In genomic region chr17:14333506-14333905, GRCh38 we compare ENCODE assay signal across 1 cellular context.
TF ChIP-seq lines count a peak whose summit lies in the region.

No MANE protein-coding gene starts in this region.

TF ChIP-seq in H1, 55 proteins besides CTCF, POLR2A, EP300 and RAD21 (continued from another document):
- TF ChIP-seq SP2 (IDR thresholded peaks at IDR 0.05; ENCODE audit: low read length): no peak
- TF ChIP-seq TBP (IDR thresholded peaks at IDR 0.05; ENCODE audit: low read depth, low read length): no peak
- TF ChIP-seq ATF2 (IDR thresholded peaks at IDR 0.05; ENCODE audit: low read length): no peak
- TF ChIP-seq KDM1A (IDR thresholded peaks at IDR 0.05; ENCODE audit: borderline replicate concordance, low read length): no peak
- no peak for TF ChIP-seq NANOG (IDR thresholded peaks at IDR 0.05; ENCODE audit: insufficient read depth, low read depth, low read length, poor library complexity, severe bottlenecking)
- no peak for TF ChIP-seq BCL11A (IDR thresholded peaks at IDR 0.05; ENCODE audit: low read depth in 2 of 2, low read length in 2 of 2)
- no peak for TF ChIP-seq RNF2 (IDR thresholded peaks at IDR 0.05; ENCODE audit: borderline replicate concordance, low read depth, low read length, missing control alignments, poor library complexity, severe bottlenecking)
- TF ChIP-seq TAF1 (IDR thresholded peaks at IDR 0.05; ENCODE audit: low read depth, low read length): no peak
- no peak for TF ChIP-seq POU5F1 (IDR thresholded peaks at IDR 0.05; ENCODE audit: low read depth, low read length)
- TF ChIP-seq MAX (IDR thresholded peaks at IDR 0.05): no peak
- no peak for TF ChIP-seq CBX8 (IDR thresholded peaks at IDR 0.05; ENCODE audit: borderline replicate concordance, low read depth, low read length)
- no peak for TF ChIP-seq ATF3 (IDR thresholded peaks at IDR 0.05; ENCODE audit: insufficient read depth, low read depth, low read length)
- no peak for TF ChIP-seq GABPA (IDR thresholded peaks at IDR 0.05; ENCODE audit: borderline replicate concordance, insufficient read depth, low read length)
- TF ChIP-seq, protein P1, sequence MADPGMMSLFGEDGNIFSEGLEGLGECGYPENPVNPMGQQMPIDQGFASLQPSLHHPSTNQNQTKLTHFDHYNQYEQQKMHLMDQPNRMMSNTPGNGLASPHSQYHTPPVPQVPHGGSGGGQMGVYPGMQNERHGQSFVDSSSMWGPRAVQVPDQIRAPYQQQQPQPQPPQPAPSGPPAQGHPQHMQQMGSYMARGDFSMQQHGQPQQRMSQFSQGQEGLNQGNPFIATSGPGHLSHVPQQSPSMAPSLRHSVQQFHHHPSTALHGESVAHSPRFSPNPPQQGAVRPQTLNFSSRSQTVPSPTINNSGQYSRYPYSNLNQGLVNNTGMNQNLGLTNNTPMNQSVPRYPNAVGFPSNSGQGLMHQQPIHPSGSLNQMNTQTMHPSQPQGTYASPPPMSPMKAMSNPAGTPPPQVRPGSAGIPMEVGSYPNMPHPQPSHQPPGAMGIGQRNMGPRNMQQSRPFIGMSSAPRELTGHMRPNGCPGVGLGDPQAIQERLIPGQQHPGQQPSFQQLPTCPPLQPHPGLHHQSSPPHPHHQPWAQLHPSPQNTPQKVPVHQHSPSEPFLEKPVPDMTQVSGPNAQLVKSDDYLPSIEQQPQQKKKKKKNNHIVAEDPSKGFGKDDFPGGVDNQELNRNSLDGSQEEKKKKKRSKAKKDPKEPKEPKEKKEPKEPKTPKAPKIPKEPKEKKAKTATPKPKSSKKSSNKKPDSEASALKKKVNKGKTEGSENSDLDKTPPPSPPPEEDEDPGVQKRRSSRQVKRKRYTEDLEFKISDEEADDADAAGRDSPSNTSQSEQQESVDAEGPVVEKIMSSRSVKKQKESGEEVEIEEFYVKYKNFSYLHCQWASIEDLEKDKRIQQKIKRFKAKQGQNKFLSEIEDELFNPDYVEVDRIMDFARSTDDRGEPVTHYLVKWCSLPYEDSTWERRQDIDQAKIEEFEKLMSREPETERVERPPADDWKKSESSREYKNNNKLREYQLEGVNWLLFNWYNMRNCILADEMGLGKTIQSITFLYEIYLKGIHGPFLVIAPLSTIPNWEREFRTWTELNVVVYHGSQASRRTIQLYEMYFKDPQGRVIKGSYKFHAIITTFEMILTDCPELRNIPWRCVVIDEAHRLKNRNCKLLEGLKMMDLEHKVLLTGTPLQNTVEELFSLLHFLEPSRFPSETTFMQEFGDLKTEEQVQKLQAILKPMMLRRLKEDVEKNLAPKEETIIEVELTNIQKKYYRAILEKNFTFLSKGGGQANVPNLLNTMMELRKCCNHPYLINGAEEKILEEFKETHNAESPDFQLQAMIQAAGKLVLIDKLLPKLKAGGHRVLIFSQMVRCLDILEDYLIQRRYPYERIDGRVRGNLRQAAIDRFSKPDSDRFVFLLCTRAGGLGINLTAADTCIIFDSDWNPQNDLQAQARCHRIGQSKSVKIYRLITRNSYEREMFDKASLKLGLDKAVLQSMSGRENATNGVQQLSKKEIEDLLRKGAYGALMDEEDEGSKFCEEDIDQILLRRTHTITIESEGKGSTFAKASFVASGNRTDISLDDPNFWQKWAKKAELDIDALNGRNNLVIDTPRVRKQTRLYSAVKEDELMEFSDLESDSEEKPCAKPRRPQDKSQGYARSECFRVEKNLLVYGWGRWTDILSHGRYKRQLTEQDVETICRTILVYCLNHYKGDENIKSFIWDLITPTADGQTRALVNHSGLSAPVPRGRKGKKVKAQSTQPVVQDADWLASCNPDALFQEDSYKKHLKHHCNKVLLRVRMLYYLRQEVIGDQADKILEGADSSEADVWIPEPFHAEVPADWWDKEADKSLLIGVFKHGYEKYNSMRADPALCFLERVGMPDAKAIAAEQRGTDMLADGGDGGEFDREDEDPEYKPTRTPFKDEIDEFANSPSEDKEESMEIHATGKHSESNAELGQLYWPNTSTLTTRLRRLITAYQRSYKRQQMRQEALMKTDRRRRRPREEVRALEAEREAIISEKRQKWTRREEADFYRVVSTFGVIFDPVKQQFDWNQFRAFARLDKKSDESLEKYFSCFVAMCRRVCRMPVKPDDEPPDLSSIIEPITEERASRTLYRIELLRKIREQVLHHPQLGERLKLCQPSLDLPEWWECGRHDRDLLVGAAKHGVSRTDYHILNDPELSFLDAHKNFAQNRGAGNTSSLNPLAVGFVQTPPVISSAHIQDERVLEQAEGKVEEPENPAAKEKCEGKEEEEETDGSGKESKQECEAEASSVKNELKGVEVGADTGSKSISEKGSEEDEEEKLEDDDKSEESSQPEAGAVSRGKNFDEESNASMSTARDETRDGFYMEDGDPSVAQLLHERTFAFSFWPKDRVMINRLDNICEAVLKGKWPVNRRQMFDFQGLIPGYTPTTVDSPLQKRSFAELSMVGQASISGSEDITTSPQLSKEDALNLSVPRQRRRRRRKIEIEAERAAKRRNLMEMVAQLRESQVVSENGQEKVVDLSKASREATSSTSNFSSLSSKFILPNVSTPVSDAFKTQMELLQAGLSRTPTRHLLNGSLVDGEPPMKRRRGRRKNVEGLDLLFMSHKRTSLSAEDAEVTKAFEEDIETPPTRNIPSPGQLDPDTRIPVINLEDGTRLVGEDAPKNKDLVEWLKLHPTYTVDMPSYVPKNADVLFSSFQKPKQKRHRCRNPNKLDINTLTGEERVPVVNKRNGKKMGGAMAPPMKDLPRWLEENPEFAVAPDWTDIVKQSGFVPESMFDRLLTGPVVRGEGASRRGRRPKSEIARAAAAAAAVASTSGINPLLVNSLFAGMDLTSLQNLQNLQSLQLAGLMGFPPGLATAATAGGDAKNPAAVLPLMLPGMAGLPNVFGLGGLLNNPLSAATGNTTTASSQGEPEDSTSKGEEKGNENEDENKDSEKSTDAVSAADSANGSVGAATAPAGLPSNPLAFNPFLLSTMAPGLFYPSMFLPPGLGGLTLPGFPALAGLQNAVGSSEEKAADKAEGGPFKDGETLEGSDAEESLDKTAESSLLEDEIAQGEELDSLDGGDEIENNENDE (IDR thresholded peaks at IDR 0.05; ENCODE audit: insufficient replicate concordance, low read length): no peak
- no peak for TF ChIP-seq PHF8 (conservative IDR thresholded peaks at IDR 0.05; ENCODE audit: low read depth, low read length)
TF ChIP-seq in H1: peak in this region for 0.
